In the genomic region with DNA sequence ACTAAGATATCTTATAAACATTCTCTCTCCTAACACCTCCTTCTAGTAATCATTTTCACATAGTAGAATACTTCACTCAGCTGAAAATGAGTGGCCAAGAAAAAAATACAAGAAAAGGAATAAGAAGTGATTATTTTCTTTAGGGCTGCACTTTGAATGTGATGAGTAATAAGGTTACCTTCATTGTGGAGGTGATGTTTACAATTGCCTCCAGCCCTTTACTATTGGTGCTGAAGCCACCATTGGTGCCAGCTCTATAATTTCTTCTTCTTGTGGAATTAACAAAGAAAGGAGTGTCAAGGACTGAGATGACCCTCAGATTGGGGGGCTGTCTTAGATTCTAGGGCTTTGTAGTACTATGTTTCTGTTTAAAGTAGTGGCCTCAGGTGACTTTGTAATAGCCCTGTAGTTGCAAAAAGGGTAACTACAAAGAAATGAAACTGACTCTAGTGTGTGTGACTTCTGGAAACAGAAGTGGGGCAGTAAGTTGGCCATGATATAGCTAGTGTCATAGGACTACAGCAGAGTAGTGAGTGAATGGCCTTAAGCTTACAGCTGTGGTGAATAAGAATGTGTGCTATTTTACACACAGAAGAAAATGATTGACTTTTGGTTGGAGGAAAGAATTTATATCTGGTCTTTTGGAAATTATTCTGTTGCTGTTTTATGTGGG, we compare ENCODE assay signal across 20 cellular contexts.
DNase-seq lines count a peak whose midpoint lies in the region; ATAC-seq, FAIRE-seq and TF ChIP-seq lines count a peak whose summit lies in the region.
"Had no signal": no experiment of that assay in that cellular context is flagged by ENCODE, and none has a peak within 500 bp of the region (broad histone marks: within the 10 kb centered on the region; RNA-seq: fewer than 3 reads in every experiment).

No MANE protein-coding gene starts in this region.

- H3K4me1 ChIP-seq in HepG2 (ENCODE audit: insufficient read depth, low read length) (no peaks in the 10 kb centered on the region), right lobe of liver (no peaks in the 10 kb centered on the region), adrenal gland (replicated peaks in 1 of 2) (no peaks in the 10 kb centered on the region)

- no peak for TF ChIP-seq RAD21 in HepG2 (CRISPR knock-in tag; IDR thresholded peaks at IDR 0.05)

- H4K20me1 ChIP-seq in HepG2 (ENCODE audit: insufficient read depth, low read length), result no peaks in the 10 kb centered on the region

- H3K4me3 ChIP-seq in HepG2 (replicated peaks in 1 of 3; ENCODE audit: insufficient read depth in 1 of 3, low read depth in 2 of 3, low read length in 3 of 3) (no peak overlapping the region), right lobe of liver (no peak overlapping the region), adrenal gland (no peak overlapping the region)
- H3K4me3 ChIP-seq: esophagus muscularis mucosa had no signal

- in situ Hi-C loops in HepG2 (cut with HindIII; ENCODE audit: extremely low pct_ligation_motif_present, low pct_unique_long_range_greater_than_20kb), result no loop called here

- no peaks in the 10 kb centered on the region for H3K27me3 ChIP-seq in HepG2 (ENCODE audit: control insufficient read depth in 1 of 2, insufficient read depth in 2 of 2, low read length in 2 of 2)
- no peaks in the 10 kb centered on the region for H3K27me3 ChIP-seq in right lobe of liver
- H3K27me3 ChIP-seq in adrenal gland, result no peaks in the 10 kb centered on the region
- H3K27me3 ChIP-seq: esophagus muscularis mucosa had no signal

- H3K9me3 ChIP-seq in HepG2 (ENCODE audit: low read length) (no peaks in the 10 kb centered on the region), right lobe of liver (no peaks in the 10 kb centered on the region), adrenal gland (replicated peaks in 1 of 3) (no peaks in the 10 kb centered on the region)
- H3K9me3 ChIP-seq: esophagus muscularis mucosa had no signal

- TF ChIP-seq EP300 in HepG2 (IDR thresholded peaks at IDR 0.05; ENCODE audit: low read depth in 2 of 2, low read length in 2 of 2) (no peak), HepG2 (CRISPR knock-in tag; IDR thresholded peaks at IDR 0.05; ENCODE audit: borderline replicate concordance) (no peak)

- ATAC-seq in HepG2 (peak; percentile 33; the same call in 1 of the 3 replicates), right lobe of liver (no peak), HG02852 (IDR thresholded peaks at IDR 0.05; ENCODE audit: unreplicated experiment) (peak; percentile 70)

- H3K27ac ChIP-seq in HepG2 (ENCODE audit: extremely low read length, insufficient read depth, low read length) (no peak overlapping the region), right lobe of liver (no peak overlapping the region), adrenal gland (no peak overlapping the region)
- H3K27ac ChIP-seq: C4-2B, esophagus muscularis mucosa had no signal

- H3K9ac ChIP-seq in HepG2 (ENCODE audit: insufficient read depth, low read depth, low read length), result no peak overlapping the region

- no peak for TF ChIP-seq POLR2A in HepG2 (IDR thresholded peaks at IDR 0.05; ENCODE audit: insufficient read depth in 1 of 2, low read depth in 2 of 2, low read length in 2 of 2)
- no peak for TF ChIP-seq POLR2A in right lobe of liver (IDR thresholded peaks at IDR 0.05)
- TF ChIP-seq POLR2A in adrenal gland (IDR thresholded peaks at IDR 0.05), result no peak

- no peak overlapping the region for H3K4me2 ChIP-seq in HepG2 (ENCODE audit: low read depth, low read length)

- CTCF ChIA-PET in HepG2 (lab: Yijun Ruan, JAX; ENCODE audit: low intra/inter-chr PET ratio, low total read pairs), result no interaction called here

- H2AFZ ChIP-seq in HepG2 (ENCODE audit: low read length), result no peak overlapping the region

- intact Hi-C loops in HepG2 (cut with micrococcal nuclease; ENCODE audit: unreplicated experiment) (no loop called here), right lobe of liver (cut with DNase I) (no loop called here), adrenal gland (cut with DNase I) (no loop called here)

- DNase-seq in HepG2 (ENCODE audit: low spot score), result no peak
- DNase-seq in right lobe of liver, result no peak
- DNase-seq in astrocyte of the hippocampus (ENCODE audit: low read depth, low spot score), result peak; percentile 49
- DNase-seq in adrenal gland, result no peak
- no peak for DNase-seq in RKO (ENCODE audit: low spot score)
- no peak for DNase-seq in NOMO-1 treated with dmso at 0.1 percent for 144 hours (lab: John Stamatoyannopoulos, UW; ENCODE audit: unreplicated experiment)
- DNase-seq in cerebellum (ENCODE audit: low spot score), result no peak
- DNase-seq: 8988T; activated CD4-positive, alpha-beta memory T cell treated with anti-CD3 and anti-CD28 coated beads for 36 hours; anterior cingulate cortex; DMS79; H7; naive B cell; NCI-H1694; NCI-H446; substantia nigra; T1000 had no signal

- no peak for TF ChIP-seq CTCF in HepG2 (CRISPR knock-in tag; IDR thresholded peaks at IDR 0.05)
- no peak for TF ChIP-seq CTCF in right lobe of liver (IDR thresholded peaks at IDR 0.05)
- TF ChIP-seq CTCF in adrenal gland (IDR thresholded peaks at IDR 0.05), result no peak

- no TSS peak for BruUV-seq in HepG2 (replicated peaks; lab: Mats Ljungman, UMichigan)

- H3K36me3 ChIP-seq in HepG2 (replicated peaks in 1 of 2; ENCODE audit: control insufficient read depth in 1 of 2, insufficient read depth in 2 of 2, low read length in 2 of 2) (peaks cover 6 to 31% of the 10 kb centered on the region in 2 experiments; a peak in 4 of 5 replicates), right lobe of liver (peaks cover 0 to 9% (median 3%) of the 10 kb centered on the region in 4 donors), adrenal gland (replicated peaks in 1 of 2) (peaks cover 0 to 9% of the 10 kb centered on the region in 2 donors)

- no peak for FAIRE-seq in HepG2 (lab: Jason Lieb, UNC)

- POLR2A ChIA-PET in HepG2 (lab: Yijun Ruan, JAX), result no interaction called here

- no peaks in the 10 kb centered on the region for H3K79me2 ChIP-seq in HepG2 (ENCODE audit: insufficient read depth, low read length)

TF ChIP-seq in HepG2, 621 proteins besides CTCF, POLR2A, EP300 and RAD21:
- TF ChIP-seq RBM22 (optimal IDR thresholded peaks at IDR 0.05; ENCODE audit: low read length) (peak; percentile 60), ZBTB21 (CRISPR knock-in tag; IDR thresholded peaks at IDR 0.05) (no peak), TARDBP (CRISPR knock-in tag; IDR thresholded peaks at IDR 0.05) (no peak), ZBTB38 (CRISPR knock-in tag; IDR thresholded peaks at IDR 0.05) (no peak)
- TF ChIP-seq, protein P1, sequence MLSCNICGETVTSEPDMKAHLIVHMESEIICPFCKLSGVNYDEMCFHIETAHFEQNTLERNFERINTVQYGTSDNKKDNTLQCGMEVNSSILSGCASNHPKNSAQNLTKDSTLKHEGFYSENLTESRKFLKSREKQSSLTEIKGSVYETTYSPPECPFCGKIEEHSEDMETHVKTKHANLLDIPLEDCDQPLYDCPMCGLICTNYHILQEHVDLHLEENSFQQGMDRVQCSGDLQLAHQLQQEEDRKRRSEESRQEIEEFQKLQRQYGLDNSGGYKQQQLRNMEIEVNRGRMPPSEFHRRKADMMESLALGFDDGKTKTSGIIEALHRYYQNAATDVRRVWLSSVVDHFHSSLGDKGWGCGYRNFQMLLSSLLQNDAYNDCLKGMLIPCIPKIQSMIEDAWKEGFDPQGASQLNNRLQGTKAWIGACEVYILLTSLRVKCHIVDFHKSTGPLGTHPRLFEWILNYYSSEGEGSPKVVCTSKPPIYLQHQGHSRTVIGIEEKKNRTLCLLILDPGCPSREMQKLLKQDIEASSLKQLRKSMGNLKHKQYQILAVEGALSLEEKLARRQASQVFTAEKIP (CRISPR knock-in tag; IDR thresholded peaks at IDR 0.05; ENCODE audit: borderline replicate concordance), result no peak
TF ChIP-seq in HepG2: peak in this region for 1.

Comparison
In these comparisons a context has a peak if more than half of its experiments do, and no peak if none do; other contexts are left out.
1. ATAC-seq: peak in HepG2 (single experiment) and HG02852 (single experiment); none in right lobe of liver (0 of 4).